ENCODE assay signal across 1 cellular context in the genomic region with DNA sequence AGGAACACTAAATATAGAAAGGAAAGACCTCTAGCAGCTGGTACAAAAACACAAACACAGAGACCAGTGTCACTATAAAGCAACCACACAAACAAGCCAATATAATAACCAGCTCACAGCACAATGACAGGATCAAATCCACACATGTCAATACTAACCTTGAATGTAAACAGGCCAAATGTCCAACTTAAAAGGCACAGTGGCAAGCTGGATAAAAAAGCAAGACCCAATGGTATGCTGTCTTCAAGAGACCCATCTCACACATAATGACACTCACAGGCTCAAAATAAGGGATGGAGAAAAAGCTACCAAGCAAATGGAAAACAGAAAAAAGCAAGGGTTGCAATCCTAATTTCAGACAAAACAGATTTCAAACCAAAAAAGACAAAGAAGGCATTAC. TPM values are rescaled to one million over a fixed set of nuclear protein-coding genes. Genes with fewer than 3 reads are reported as not detected.
"Had no signal": no experiment of that assay in that cellular context is flagged by ENCODE, and none has a peak within 500 bp of the region (broad histone marks: within the 10 kb centered on the region; RNA-seq: fewer than 3 reads in every experiment).

No MANE protein-coding gene starts in this region.

RNA-seq across cellular contexts. Expression of gene PTGER4, which starts 22.3 kb away (rescaled TPM):
- total RNA-seq: G401 had no signal
